ENCODE assay signal across 8 cellular contexts in the genomic region with DNA sequence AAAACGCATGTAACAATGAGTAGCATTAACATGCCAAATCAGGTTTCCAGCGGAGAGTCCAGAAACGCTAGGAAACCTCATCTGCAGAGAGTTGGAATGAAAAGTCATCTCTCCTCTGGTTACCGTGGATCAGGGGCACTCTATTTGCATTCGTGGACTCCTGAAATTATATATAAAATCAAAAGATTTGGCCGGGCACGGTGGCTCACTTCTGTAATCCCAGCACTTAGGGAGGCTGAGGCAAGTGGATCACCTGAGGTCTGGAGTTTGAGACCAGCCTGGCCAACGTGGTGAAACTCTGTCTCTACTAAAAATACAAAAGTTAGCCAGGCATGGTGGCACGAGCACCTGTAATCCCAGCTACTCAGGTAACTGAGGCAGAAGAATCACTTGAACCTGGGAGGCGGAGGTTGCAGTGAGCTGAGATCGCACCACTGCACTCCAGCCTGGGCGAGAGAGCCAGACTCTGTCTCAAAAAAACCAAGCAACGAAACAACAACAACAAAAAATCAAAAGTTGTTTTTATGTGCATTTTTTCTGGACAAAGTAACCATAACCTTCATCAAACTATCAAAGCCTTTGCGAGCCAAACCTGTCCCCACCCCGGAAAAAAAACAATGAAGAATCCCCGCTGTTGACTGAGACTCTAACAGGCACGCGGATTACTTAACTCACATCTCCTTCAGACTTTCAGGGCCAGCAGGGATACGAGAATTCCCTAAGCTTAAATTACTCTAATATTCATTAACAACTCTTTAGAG.
DNase-seq lines count a peak whose midpoint lies in the region; ATAC-seq and TF ChIP-seq lines count a peak whose summit lies in the region.

No MANE protein-coding gene starts in this region.

- no peak for TF ChIP-seq EP300 in gastroesophageal sphincter (IDR thresholded peaks at IDR 0.05)

- 32 to 34% methylated on average over 12 to 18 of the region's 19 CpGs for WGBS in gastroesophageal sphincter (ENCODE audit: low coverage in 1 of 2), 2 donors

- no peak overlapping the region for H3K27ac Mint-ChIP-seq in stimulated activated effector memory CD8-positive, alpha-beta T cell treated with anti-CD3 and anti-CD28 coated beads, Interleukin-12 subunit alpha, Interleukin-12 subunit beta, amount 100 ng/mL, for 72 hours

- no peak for TF ChIP-seq POLR2A in gastroesophageal sphincter (IDR thresholded peaks at IDR 0.05)

- H3K36me3 Mint-ChIP-seq in stimulated activated effector memory CD8-positive, alpha-beta T cell treated with anti-CD3 and anti-CD28 coated beads, Interleukin-12 subunit alpha, Interleukin-12 subunit beta, amount 100 ng/mL, for 72 hours = peaks cover 14% of the 10 kb centered on the region

- peaks cover 0 to 29% (median 7%) of the 10 kb centered on the region in 3 donors for H3K4me1 ChIP-seq in gastroesophageal sphincter

- H3K9me3 ChIP-seq in SK-N-MC (ENCODE audit: low read depth, low read length) (no peaks in the 10 kb centered on the region), gastroesophageal sphincter (no peaks in the 10 kb centered on the region)

- H3K4me3 Mint-ChIP-seq in stimulated activated effector memory CD8-positive, alpha-beta T cell treated with anti-CD3 and anti-CD28 coated beads, Interleukin-12 subunit alpha, Interleukin-12 subunit beta, amount 100 ng/mL, for 72 hours = peak overlapping the region; percentile 53

- H3K36me3 ChIP-seq in SK-N-MC (ENCODE audit: insufficient read depth, low read length) (no peaks in the 10 kb centered on the region), gastroesophageal sphincter (peaks cover 0 to 6% of the 10 kb centered on the region in 2 donors)

- peak overlapping the region; percentile 67 for H3K9ac ChIP-seq in SK-N-MC (ENCODE audit: insufficient read length)

- H3K4me1 Mint-ChIP-seq in stimulated activated effector memory CD8-positive, alpha-beta T cell treated with anti-CD3 and anti-CD28 coated beads, Interleukin-12 subunit alpha, Interleukin-12 subunit beta, amount 100 ng/mL, for 72 hours = peaks cover 16% of the 10 kb centered on the region

- H3K27ac ChIP-seq in SK-N-MC (peak overlapping the region; percentile 88), gastroesophageal sphincter (peak overlapping the region in 3 of 4 donors; percentile 71 to 77 (median 73))

- ATAC-seq in gastroesophageal sphincter = peak; percentile 17
- ATAC-seq in stimulated activated effector memory CD8-positive, alpha-beta T cell treated with anti-CD3 and anti-CD28 coated beads, Interleukin-12 subunit alpha, Interleukin-12 subunit beta, amount 100 ng/mL, for 72 hours = no peak
- ATAC-seq in HG03439 (IDR thresholded peaks at IDR 0.05; ENCODE audit: unreplicated experiment) = no peak

- DNase-seq in DMS153 treated with DMSO at 0.1 percent for 48 hours (lab: John Stamatoyannopoulos, UW; ENCODE audit: unreplicated experiment) = peak; percentile 71
- no peak for DNase-seq in DMS153 (lab: John Stamatoyannopoulos, UW)
- DNase-seq in SK-N-MC (ENCODE audit: low read depth, low spot score) = no peak
- DNase-seq in stimulated activated effector memory CD8-positive, alpha-beta T cell treated with anti-CD3 and anti-CD28 coated beads, Interleukin-12 subunit alpha, Interleukin-12 subunit beta, amount 100 ng/mL, for 72 hours (ENCODE audit: low spot score in 2 of 2) = no peak
- DNase-seq in NOMO-1 treated with dmso at 0.1 percent for 144 hours (lab: John Stamatoyannopoulos, UW; ENCODE audit: unreplicated experiment) = no peak
- DNase-seq in stimulated activated CD4-positive, alpha-beta T cell treated with anti-CD3 and anti-CD28 coated beads, Interleukin-1b, Interleukin-23, amount 100 ng/mL, for 48 hours = no peak

- peaks cover 4% of the 10 kb centered on the region for H3K27me3 ChIP-seq in gastroesophageal sphincter

- no peaks in the 10 kb centered on the region for H3K9me3 Mint-ChIP-seq in stimulated activated effector memory CD8-positive, alpha-beta T cell treated with anti-CD3 and anti-CD28 coated beads, Interleukin-12 subunit alpha, Interleukin-12 subunit beta, amount 100 ng/mL, for 72 hours

- H3K4me3 ChIP-seq in SK-N-MC (peak overlapping the region; percentile 77), gastroesophageal sphincter (peak overlapping the region; percentile 43 to 53)

- no peak for TF ChIP-seq CTCF in gastroesophageal sphincter (IDR thresholded peaks at IDR 0.05)
